ENCODE assay signal across 8 cellular contexts in the genomic region with DNA sequence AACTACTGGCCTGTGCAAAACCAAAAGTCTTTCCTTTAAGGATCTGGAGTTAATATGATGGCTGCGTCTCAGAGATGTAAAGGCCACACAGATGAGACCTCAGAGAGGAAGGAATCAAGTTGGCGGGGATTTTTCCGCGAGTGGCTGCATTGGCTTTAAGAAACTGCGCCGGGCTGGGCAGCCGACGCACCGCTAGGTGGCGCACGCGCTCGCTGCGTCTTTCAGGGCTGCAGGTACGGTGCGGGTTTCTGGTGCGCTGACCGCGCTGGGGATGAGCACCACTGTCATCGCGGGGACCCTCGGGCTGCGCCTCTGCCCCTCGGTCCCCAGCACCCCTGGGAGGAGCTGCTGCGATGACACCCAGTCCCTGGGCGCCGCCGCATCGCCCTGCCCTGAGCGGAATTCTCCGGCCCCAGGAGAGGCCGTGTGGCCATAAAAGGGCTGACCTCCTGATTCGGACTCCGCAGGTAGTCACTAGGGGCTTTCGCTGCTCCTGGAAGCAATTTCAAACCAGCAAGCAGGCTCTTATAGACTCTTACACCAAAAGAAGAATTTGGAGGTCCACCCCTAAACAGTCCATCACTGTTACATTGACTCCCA.
DNase-seq lines count a peak whose midpoint lies in the region; ATAC-seq and TF ChIP-seq lines count a peak whose summit lies in the region.

No MANE protein-coding gene starts in this region.

- H3K27ac ChIP-seq in ACC112 (ENCODE audit: low read depth, low read length) = no peak overlapping the region

- no peak overlapping the region for H2AFZ ChIP-seq in ACC112 (ENCODE audit: low read length, unreplicated experiment)

- H3K36me3 ChIP-seq in ACC112 (ENCODE audit: insufficient read depth, low read length) = no peaks in the 10 kb centered on the region

- peaks cover 44% of the 10 kb centered on the region for H3K27me3 ChIP-seq in ACC112 (ENCODE audit: insufficient read depth, low read length)

- ATAC-seq in GM21381 (IDR thresholded peaks at IDR 0.05; ENCODE audit: unreplicated experiment) = no peak

- TF ChIP-seq CTCF in fibroblast of mammary gland (conservative IDR thresholded peaks at IDR 0.05; ENCODE audit: control insufficient read depth, insufficient read depth, low read depth, low read length) = peak; percentile 68
- TF ChIP-seq CTCF in nephron progenitor cell (IDR thresholded peaks at IDR 0.05) = peak; percentile 98

- no peaks in the 10 kb centered on the region for H3K4me1 Mint-ChIP-seq in activated T-cell treated with anti-CD3 and anti-CD28 coated beads, Interleukin-2, amount 50 U/mL, for 24 hours (ENCODE audit: low read depth)
- H3K4me1 Mint-ChIP-seq in nephron progenitor cell = no peaks in the 10 kb centered on the region

- no peaks in the 10 kb centered on the region for H3K36me3 Mint-ChIP-seq in activated T-cell treated with anti-CD3 and anti-CD28 coated beads, Interleukin-2, amount 50 U/mL, for 24 hours (ENCODE audit: low read depth)
- no peaks in the 10 kb centered on the region for H3K36me3 Mint-ChIP-seq in nephron progenitor cell (ENCODE audit: low read depth)

- H3K4me3 Mint-ChIP-seq in activated T-cell treated with anti-CD3 and anti-CD28 coated beads, Interleukin-2, amount 50 U/mL, for 24 hours = no peak overlapping the region
- H3K4me3 Mint-ChIP-seq in nephron progenitor cell = no peak overlapping the region

- DNase-seq in H4 (ENCODE audit: low spot score) (peak; percentile 25), NCI-H748 treated with DMSO at 0.1 percent for 48 hours (lab: John Stamatoyannopoulos, UW) (peak; percentile 19), fibroblast of mammary gland (ENCODE audit: low read depth) (peak; percentile 43), nephron progenitor cell (peak; percentile 88), superior temporal gyrus (ENCODE audit: extremely low spot score) (peak; percentile 80)
- peak; percentile 74 for DNase-seq in activated T-cell treated with anti-CD3 and anti-CD28 coated beads, Interleukin-2, amount 50 U/mL, for 24 hours

- no peaks in the 10 kb centered on the region for H3K9me3 Mint-ChIP-seq in activated T-cell treated with anti-CD3 and anti-CD28 coated beads, Interleukin-2, amount 50 U/mL, for 24 hours
- peaks cover 4% of the 10 kb centered on the region for H3K9me3 Mint-ChIP-seq in nephron progenitor cell

- H3K4me1 ChIP-seq in ACC112 (ENCODE audit: control insufficient read depth, insufficient read depth, low read length, unreplicated experiment) = peaks cover 13% of the 10 kb centered on the region

- H3K4me3 ChIP-seq in ACC112 (ENCODE audit: low read depth, low read length) (peak overlapping the region; percentile 55), fibroblast of mammary gland (ENCODE audit: control insufficient read depth, low read depth, low read length) (no peak overlapping the region)

- peaks cover 48% of the 10 kb centered on the region for H3K27me3 Mint-ChIP-seq in activated T-cell treated with anti-CD3 and anti-CD28 coated beads, Interleukin-2, amount 50 U/mL, for 24 hours
- H3K27me3 Mint-ChIP-seq in nephron progenitor cell (ENCODE audit: low read depth, poor library complexity) = peaks cover 71% of the 10 kb centered on the region

- no peak overlapping the region for H3K27ac Mint-ChIP-seq in activated T-cell treated with anti-CD3 and anti-CD28 coated beads, Interleukin-2, amount 50 U/mL, for 24 hours
- no peak overlapping the region for H3K27ac Mint-ChIP-seq in nephron progenitor cell

- H3K79me2 ChIP-seq in ACC112 (ENCODE audit: control insufficient read depth, insufficient read depth, low read length, unreplicated experiment) = no peaks in the 10 kb centered on the region

Comparison
In these comparisons a context has a peak if more than half of its experiments do, and no peak if none do; other contexts are left out.
1. DNase-seq: peak in every context shown above with its lines; median percentile 88 in nephron progenitor cell; 80 in superior temporal gyrus; 74 in activated T-cell treated with anti-CD3 and anti-CD28 coated beads, Interleukin-2, amount 50 U/mL, for 24 hours; 43 in fibroblast of mammary gland; 25 in H4; 19 in NCI-H748 treated with DMSO at 0.1 percent for 48 hours.